In the genomic region with DNA sequence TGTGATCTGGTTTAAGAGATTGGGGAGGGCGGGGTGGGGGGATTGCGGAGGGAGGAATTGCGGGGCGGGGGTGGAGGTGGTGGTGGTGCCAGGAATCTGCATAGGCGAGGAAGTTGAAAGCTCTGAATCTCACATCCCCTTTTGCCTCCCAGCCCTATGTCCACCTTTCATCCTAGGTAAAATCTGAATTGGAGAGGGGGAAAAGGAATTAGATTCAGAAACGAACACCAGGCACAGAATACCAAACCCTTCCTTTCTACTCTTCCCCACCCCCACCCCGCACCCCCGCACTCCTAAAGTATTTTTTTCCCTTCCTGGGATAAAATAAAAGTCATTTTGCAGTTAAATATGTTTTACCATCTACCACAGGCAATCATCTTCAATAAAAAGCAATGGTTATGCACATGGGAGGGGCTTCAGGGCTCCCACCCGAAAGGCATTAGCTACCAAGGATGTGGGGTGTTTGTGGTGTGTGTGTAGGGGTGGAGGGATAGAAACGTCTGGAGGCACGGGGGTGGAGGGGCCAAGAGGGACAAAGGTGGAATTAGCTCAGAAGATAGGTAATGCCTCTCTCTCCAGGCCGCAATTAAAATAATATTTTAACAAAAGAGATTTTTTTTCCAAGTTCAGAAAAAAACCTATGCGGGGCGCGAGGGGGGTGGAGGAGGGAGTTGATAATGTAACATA, we compare ENCODE assay signal across 9 cellular contexts. TPM values are rescaled to one million over a fixed set of nuclear protein-coding genes. Genes with fewer than 3 reads are reported as not detected.
A peak's percentile ranks its signal among the peaks of the same experiment; 100 is the strongest.
DNase-seq lines count a peak whose midpoint lies in the region; ATAC-seq and TF ChIP-seq lines count a peak whose summit lies in the region.
"Had no signal": no experiment of that assay in that cellular context is flagged by ENCODE, and none has a peak within 500 bp of the region (broad histone marks: within the 10 kb centered on the region; RNA-seq: fewer than 3 reads in every experiment).

No MANE protein-coding gene starts in this region.

- no peak for TF ChIP-seq CTCF in CD14-positive monocyte (IDR thresholded peaks at IDR 0.05)
- TF ChIP-seq CTCF in LNCaP clone FGC (IDR thresholded peaks at IDR 0.05; ENCODE audit: control insufficient read depth, extremely low read depth, insufficient read depth): no peak
- TF ChIP-seq CTCF in chondrocyte (IDR thresholded peaks at IDR 0.05): no peak

- no peak overlapping the region for H3K27ac Mint-ChIP-seq in CD14-positive monocyte
- H3K27ac Mint-ChIP-seq in chondrocyte (ENCODE audit: unreplicated experiment): peak overlapping the region; percentile 93
- no peak overlapping the region for H3K27ac Mint-ChIP-seq in natural killer cell treated with Interleukin-12 subunit alpha and Interleukin-12 subunit beta and Interleukin-15 and Interleukin-18, amount 100 ng/mL, for 72 hours

- H3K36me3 Mint-ChIP-seq in CD14-positive monocyte (peaks cover 0 to 6% of the 10 kb centered on the region in 2 donors), chondrocyte (ENCODE audit: low read depth) (peaks cover 3% of the 10 kb centered on the region)
- no peaks in the 10 kb centered on the region for H3K36me3 Mint-ChIP-seq in natural killer cell treated with Interleukin-12 subunit alpha and Interleukin-12 subunit beta and Interleukin-15 and Interleukin-18, amount 100 ng/mL, for 72 hours

- H3K9me3 Mint-ChIP-seq in CD14-positive monocyte (peaks cover 0 to 20% (median 6%) of the 10 kb centered on the region in 7 donors), chondrocyte (ENCODE audit: low read depth) (no peaks in the 10 kb centered on the region)
- no peaks in the 10 kb centered on the region for H3K9me3 Mint-ChIP-seq in natural killer cell treated with Interleukin-12 subunit alpha and Interleukin-12 subunit beta and Interleukin-15 and Interleukin-18, amount 100 ng/mL, for 72 hours

- H3K4me1 Mint-ChIP-seq in CD14-positive monocyte: peaks cover 33% of the 10 kb centered on the region
- H3K4me1 Mint-ChIP-seq in chondrocyte (ENCODE audit: low read depth): peaks cover 74% of the 10 kb centered on the region
- peaks cover 24 to 33% of the 10 kb centered on the region in 2 donors for H3K4me1 Mint-ChIP-seq in natural killer cell treated with Interleukin-12 subunit alpha and Interleukin-12 subunit beta and Interleukin-15 and Interleukin-18, amount 100 ng/mL, for 72 hours (ENCODE audit: low read depth in 2 of 2)

- 0 out of 2 replicates have a peak overlapping the region, but pooled peaks have one; percentile 14 for H3K4me3 ChIP-seq in LNCaP clone FGC (ENCODE audit: low read depth, low read length)

- no peak for ATAC-seq in natural killer cell treated with Interleukin-12 subunit alpha and Interleukin-12 subunit beta and Interleukin-15 and Interleukin-18, amount 100 ng/mL, for 72 hours
- ATAC-seq in GM21447 (IDR thresholded peaks at IDR 0.05; ENCODE audit: unreplicated experiment) (no peak), GM19351 (IDR thresholded peaks at IDR 0.05; ENCODE audit: unreplicated experiment) (no peak)

- intact Hi-C loops in CD14-positive monocyte (cut with micrococcal nuclease): no loop called here

- DNase-seq in CD14-positive monocyte (ENCODE audit: low spot score): no peak
- no peak for DNase-seq in LNCaP clone FGC (ENCODE audit: low read depth)
- DNase-seq in chondrocyte (ENCODE audit: low spot score): no peak
- DNase-seq in natural killer cell treated with Interleukin-12 subunit alpha and Interleukin-12 subunit beta and Interleukin-15 and Interleukin-18, amount 100 ng/mL, for 72 hours (ENCODE audit: low spot score): peak; percentile 32
- no peak for DNase-seq in A172 (ENCODE audit: low spot score)
- DNase-seq in H4 (ENCODE audit: low spot score): no peak
- DNase-seq: GOT3 had no signal

- H3K27me3 Mint-ChIP-seq in CD14-positive monocyte (ENCODE audit: low read depth in 3 of 3) (peaks cover 29 to 83% (median 30%) of the 10 kb centered on the region in 3 donors), chondrocyte (ENCODE audit: low read depth) (no peaks in the 10 kb centered on the region)
- H3K27me3 Mint-ChIP-seq in natural killer cell treated with Interleukin-12 subunit alpha and Interleukin-12 subunit beta and Interleukin-15 and Interleukin-18, amount 100 ng/mL, for 72 hours: peaks cover 57 to 84% of the 10 kb centered on the region in 2 donors

- H3K4me3 Mint-ChIP-seq in CD14-positive monocyte: peak overlapping the region; percentile 52 to 70
- H3K4me3 Mint-ChIP-seq in chondrocyte (ENCODE audit: unreplicated experiment): peak overlapping the region; percentile 95
- H3K4me3 Mint-ChIP-seq in natural killer cell treated with Interleukin-12 subunit alpha and Interleukin-12 subunit beta and Interleukin-15 and Interleukin-18, amount 100 ng/mL, for 72 hours: peak overlapping the region; percentile 84

RNA-seq across cellular contexts. Expression of a gene that starts 1.8 kb away (rescaled TPM):
- not detected for polyA plus RNA-seq in CD14-positive monocyte
- 403 to 502 TPM (median 500 TPM) in 3 replicates for total RNA-seq in chondrocyte
- under 1 TPM in 1 of 2 donors, not detected in 1; 0.08 TPM for total RNA-seq in natural killer cell treated with Interleukin-12 subunit alpha and Interleukin-12 subunit beta and Interleukin-15 and Interleukin-18, amount 100 ng/mL, for 72 hours
- 4.2 and 4.4 TPM in 2 replicates for total RNA-seq in A172 (2014; rRNA removed; shearing (Covaris generic))
- 366 and 374 TPM in 2 replicates for total RNA-seq in H4 (2014; rRNA removed; shearing (Covaris generic))

Comparison
In these comparisons a context has a peak if more than half of its experiments do, and no peak if none do; other contexts are left out.
1. RNA of a gene that starts 1.8 kb away (total RNA-seq): 403 to 502 TPM in chondrocyte and 366 to 374 TPM in H4; 4.2 to 4.4 TPM in A172 and 0.08 TPM in natural killer cell treated with Interleukin-12 subunit alpha and Interleukin-12 subunit beta and Interleukin-15 and Interleukin-18, amount 100 ng/mL, for 72 hours; every median in the first group is over 10 times any median in the second.
2. Peak in every context shown above with its lines, with median percentiles within 50 percentile points of each other: H3K4me3 Mint-ChIP-seq.